Comparison of ENCODE assay signal across 25 cellular contexts in genomic region chr2:217638031-217638430, GRCh38.
"Had no signal": no experiment of that assay in that cellular context is flagged by ENCODE, and none has a peak within 500 bp of the region (broad histone marks: within the 10 kb centered on the region; RNA-seq: fewer than 3 reads in every experiment).

No MANE protein-coding gene starts in this region.

- H3K27ac Mint-ChIP-seq: memory B cell; naive thymus-derived CD4-positive, alpha-beta T cell; stimulated activated effector memory CD8-positive, alpha-beta T cell treated with anti-CD3 and anti-CD28 coated beads, Interleukin-12 subunit alpha, Interleukin-12 subunit beta, amount 100 ng/mL, for 72 hours; stimulated activated naive CD8-positive, alpha-beta T cell treated with anti-CD3 and anti-CD28 coated beads, Interleukin-15, Interleukin-2, amounts not matched to agents 100 ng/mL and 50 ng/mL, for 24 hours had no signal

- H3K27me3 ChIP-seq: cardiac muscle cell, esophagus muscularis mucosa, gastroesophageal sphincter, hepatocyte, ovary, right lobe of liver, tibial nerve, upper lobe of left lung had no signal

- H3K4me1 Mint-ChIP-seq: central memory CD8-positive, alpha-beta T cell; stimulated activated effector memory CD8-positive, alpha-beta T cell treated with anti-CD3 and anti-CD28 coated beads, Interleukin-12 subunit alpha, Interleukin-12 subunit beta, amount 100 ng/mL, for 72 hours had no signal

- DNase-seq: dermis blood vessel endothelial cell; effector memory CD4-positive, alpha-beta T cell; foreskin keratinocyte; glutamatergic neuron; kidney; naive thymus-derived CD4-positive, alpha-beta T cell; occipital lobe; ovary; posterior cingulate gyrus; right lobe of liver; stimulated activated CD4-positive, alpha-beta T cell treated with anti-CD3 and anti-CD28 coated beads, Interleukin-2, amount 100 ng/mL, for 24 hours; stimulated activated CD4-positive, alpha-beta T cell treated with anti-CD3 and anti-CD28 coated beads, Interleukin-4, amount 100 ng/mL, for 24 hours; upper lobe of left lung had no signal

- H3K4me3 ChIP-seq: cardiac muscle cell, coronary artery, esophagus muscularis mucosa, gastroesophageal sphincter, hepatocyte, lung, ovary, right lobe of liver, thoracic aorta, tibial nerve, upper lobe of left lung had no signal

- H3K9me3 ChIP-seq: esophagus muscularis mucosa, gastroesophageal sphincter, ovary, right lobe of liver, thoracic aorta, tibial nerve, upper lobe of left lung had no signal

- H3K79me2 ChIP-seq: hepatocyte had no signal

- H3K4me2 ChIP-seq: hepatocyte had no signal

- ATAC-seq: foreskin keratinocyte; gastroesophageal sphincter; naive thymus-derived CD4-positive, alpha-beta T cell; right lobe of liver; stimulated activated effector memory CD8-positive, alpha-beta T cell treated with anti-CD3 and anti-CD28 coated beads, Interleukin-12 subunit alpha, Interleukin-12 subunit beta, amount 100 ng/mL, for 72 hours had no signal

- H3K36me3 Mint-ChIP-seq: stimulated activated effector memory CD8-positive, alpha-beta T cell treated with anti-CD3 and anti-CD28 coated beads, Interleukin-12 subunit alpha, Interleukin-12 subunit beta, amount 100 ng/mL, for 72 hours had no signal

- H3K4me3 Mint-ChIP-seq: central memory CD8-positive, alpha-beta T cell; memory B cell; naive thymus-derived CD4-positive, alpha-beta T cell; stimulated activated effector memory CD8-positive, alpha-beta T cell treated with anti-CD3 and anti-CD28 coated beads, Interleukin-12 subunit alpha, Interleukin-12 subunit beta, amount 100 ng/mL, for 72 hours; stimulated activated naive CD8-positive, alpha-beta T cell treated with anti-CD3 and anti-CD28 coated beads, Interleukin-15, Interleukin-2, amounts not matched to agents 100 ng/mL and 50 ng/mL, for 24 hours had no signal

- H3K27ac ChIP-seq: cardiac muscle cell, coronary artery, esophagus muscularis mucosa, foreskin keratinocyte, gastroesophageal sphincter, hepatocyte, ovary, right lobe of liver, thoracic aorta, tibial nerve, upper lobe of left lung had no signal

- H3K9me3 Mint-ChIP-seq: central memory CD8-positive, alpha-beta T cell; stimulated activated effector memory CD8-positive, alpha-beta T cell treated with anti-CD3 and anti-CD28 coated beads, Interleukin-12 subunit alpha, Interleukin-12 subunit beta, amount 100 ng/mL, for 72 hours; stimulated activated naive CD8-positive, alpha-beta T cell treated with anti-CD3 and anti-CD28 coated beads, Interleukin-15, Interleukin-2, amounts not matched to agents 100 ng/mL and 50 ng/mL, for 24 hours had no signal

- H3K4me1 ChIP-seq: foreskin keratinocyte, right lobe of liver had no signal

- H3K27me3 Mint-ChIP-seq: central memory CD8-positive, alpha-beta T cell had no signal

- H2AFZ ChIP-seq: hepatocyte had no signal

- H3K36me3 ChIP-seq: cardiac muscle cell, esophagus muscularis mucosa, gastroesophageal sphincter, ovary, right lobe of liver, tibial nerve, upper lobe of left lung had no signal
